In genomic region chr15:47376190-47376589, GRCh38 we compare ENCODE assay signal across 20 cellular contexts.
"Had no signal": no experiment of that assay in that cellular context is flagged by ENCODE, and none has a peak within 500 bp of the region (broad histone marks: within the 10 kb centered on the region; RNA-seq: fewer than 3 reads in every experiment).

No MANE protein-coding gene starts in this region.

- H3K4me1 Mint-ChIP-seq: natural killer cell had no signal

- H3K36me3 ChIP-seq: esophagus squamous epithelium, prostate gland, thoracic aorta, vagina had no signal

- H3K9me3 ChIP-seq: esophagus squamous epithelium, prostate gland, thoracic aorta, vagina had no signal

- H3K27me3 ChIP-seq: esophagus squamous epithelium, vagina had no signal

- H3K4me3 Mint-ChIP-seq: activated naive CD4-positive, alpha-beta T cell treated with anti-CD3 and anti-CD28 coated beads for 36 hours; natural killer cell; type B pancreatic cell had no signal

- H3K4me3 ChIP-seq: coronary artery, esophagus squamous epithelium, prostate gland, thoracic aorta, vagina had no signal

- ATAC-seq: left ventricle myocardium superior, natural killer cell had no signal

- H3K4me1 ChIP-seq: esophagus squamous epithelium, prostate gland, vagina had no signal

- DNase-seq: activated CD4-positive, alpha-beta T cell treated with anti-CD3 and anti-CD28 coated beads for 4 hours; activated CD4-positive, alpha-beta T cell treated with anti-CD3 and anti-CD28 coated beads, Interleukin-2, amount 50 U/mL, for 48 hours; activated CD4-positive, CD25-positive, alpha-beta regulatory T cell; activated naive CD4-positive, alpha-beta T cell treated with anti-CD3 and anti-CD28 coated beads for 36 hours; activated T-cell treated with anti-CD3 and anti-CD28 coated beads, Interleukin-2, amount 50 U/mL, for 48 hours; cerebellar nuclear complex; esophagus squamous epithelium; foreskin fibroblast; kidney glomerular epithelial cell; left ventricle myocardium superior; mammary epithelial cell; midbrain; natural killer cell; stimulated activated CD4-positive, alpha-beta T cell treated with anti-CD3 and anti-CD28 coated beads, Interleukin-4, amount 100 ng/mL, for 24 hours; stimulated activated naive CD4-positive, alpha-beta T cell treated with Interleukin-2 at 50 U/mL for 16 hours had no signal

- H3K36me3 Mint-ChIP-seq: natural killer cell, type B pancreatic cell had no signal

- H3K27me3 Mint-ChIP-seq: type B pancreatic cell had no signal

- H3K27ac ChIP-seq: coronary artery, esophagus squamous epithelium, prostate gland, thoracic aorta, vagina had no signal

- H3K27ac Mint-ChIP-seq: activated naive CD4-positive, alpha-beta T cell treated with anti-CD3 and anti-CD28 coated beads for 36 hours; natural killer cell; type B pancreatic cell had no signal
